ENCODE assay signal across 8 cellular contexts in genomic region chr17:8994319-8994718, GRCh38. TPM values are rescaled to one million over a fixed set of nuclear protein-coding genes. Genes with fewer than 3 reads are reported as not detected.
DNase-seq lines count a peak whose midpoint lies in the region; ATAC-seq lines count a peak whose summit lies in the region.

No MANE protein-coding gene starts in this region.

- CTCF ChIA-PET in activated naive CD4-positive, alpha-beta T cell treated with anti-CD3 and anti-CD28 coated beads, Interleukin-2, amount 10 ng/mL, durations not matched to agents 7 days and 5 days (lab: Charles Lee), result interaction anchor here (1.0 to 2.1 kb wide), 3 partner anchors 93 to 240 kb away, joined by 3 to 8 read pairs (median 3); no protein-coding TSS in a partner anchor

- H3K4me3 ChIP-seq in SJCRH30, result no peak overlapping the region

- intact Hi-C loops in left cardiac atrium (cut with DNase I), result loop anchor here (5.0 to 10.0 kb wide), 3 partner anchors 180 to 300 kb away; no protein-coding TSS in a partner anchor

- peaks cover 9% of the 10 kb centered on the region for H3K4me1 Mint-ChIP-seq in activated naive CD4-positive, alpha-beta T cell treated with anti-CD3 and anti-CD28 coated beads, Interleukin-2, amount 10 ng/mL, durations not matched to agents 7 days and 5 days

- no peak overlapping the region for H3K27ac ChIP-seq in SJCRH30

- no peaks in the 10 kb centered on the region for H3K9me3 ChIP-seq in SJCRH30 (replicated peaks)

- H3K27me3 Mint-ChIP-seq in activated naive CD4-positive, alpha-beta T cell treated with anti-CD3 and anti-CD28 coated beads, Interleukin-2, amount 10 ng/mL, durations not matched to agents 7 days and 5 days, result peaks cover 37% of the 10 kb centered on the region

- ATAC-seq in left cardiac atrium, result peak; percentile 77 to 84
- ATAC-seq in HG03354 (IDR thresholded peaks at IDR 0.05; ENCODE audit: poor library complexity, severe bottlenecking, unreplicated experiment), result no peak

- H3K4me3 Mint-ChIP-seq in activated naive CD4-positive, alpha-beta T cell treated with anti-CD3 and anti-CD28 coated beads, Interleukin-2, amount 10 ng/mL, durations not matched to agents 7 days and 5 days, result no peak overlapping the region

- no peak overlapping the region for H3K27ac Mint-ChIP-seq in activated naive CD4-positive, alpha-beta T cell treated with anti-CD3 and anti-CD28 coated beads, Interleukin-2, amount 10 ng/mL, durations not matched to agents 7 days and 5 days

- H3K4me1 ChIP-seq in SJCRH30, result peaks cover 25% of the 10 kb centered on the region

- no peaks in the 10 kb centered on the region for H3K36me3 ChIP-seq in SJCRH30

- H3K36me3 Mint-ChIP-seq in activated naive CD4-positive, alpha-beta T cell treated with anti-CD3 and anti-CD28 coated beads, Interleukin-2, amount 10 ng/mL, durations not matched to agents 7 days and 5 days, result no peaks in the 10 kb centered on the region

- DNase-seq in AG20443 (ENCODE audit: low spot score), result peak; percentile 61
- peak; percentile 16 for DNase-seq in HCEC 1CT
- DNase-seq in SJCRH30, result peak; percentile 69 to 75
- peak; percentile 63 for DNase-seq in activated naive CD4-positive, alpha-beta T cell treated with anti-CD3 and anti-CD28 coated beads, Interleukin-2, amount 10 ng/mL, durations not matched to agents 7 days and 5 days
- DNase-seq in left cardiac atrium, result peak; percentile 81
- peak; percentile 57 to 83 (median 69) for DNase-seq in stimulated activated CD4-positive, alpha-beta T cell treated with anti-CD3 and anti-CD28 coated beads, Interleukin-12 subunit alpha, Interleukin-12 subunit beta, amount 100 ng/mL, for 48 hours (ENCODE audit: low read depth in 2 of 3, low spot score in 1 of 3)
- DNase-seq in NCI-H2029 treated with DMSO at 0.1 percent for 48 hours (lab: John Stamatoyannopoulos, UW), result no peak

- H3K9me3 Mint-ChIP-seq in activated naive CD4-positive, alpha-beta T cell treated with anti-CD3 and anti-CD28 coated beads, Interleukin-2, amount 10 ng/mL, durations not matched to agents 7 days and 5 days, result no peaks in the 10 kb centered on the region

- no peaks in the 10 kb centered on the region for H3K27me3 ChIP-seq in SJCRH30

RNA-seq across cellular contexts. Expression of gene NTN1, which starts 27.0 kb away (rescaled TPM):
- total RNA-seq in SJCRH30 (2014; rRNA removed; shearing (Covaris generic)), result 10.4 TPM in 2 replicates
- total RNA-seq in left cardiac atrium, result 100 to 1,000 TPM in 1 of 2 donors, 10 to 100 TPM in 1; 99.9 to 167 TPM

RNA-seq across cellular contexts. Expression of gene PIK3R5, which starts 28.8 kb away (rescaled TPM):
- total RNA-seq in SJCRH30 (2014; rRNA removed; shearing (Covaris generic)), result not detected in 2 replicates
- total RNA-seq in left cardiac atrium, result 1 to 10 TPM; 6.3 TPM
